28 cellular contexts compared by ENCODE assay signal in genomic region chr3:115655761-115656282, GRCh38. TPM values are rescaled to one million over a fixed set of nuclear protein-coding genes. Genes with fewer than 3 reads are reported as not detected.
DNase-seq lines count a peak whose midpoint lies in the region; ATAC-seq and TF ChIP-seq lines count a peak whose summit lies in the region.
"Had no signal": no experiment of that assay in that cellular context is flagged by ENCODE, and none has a peak within 500 bp of the region (broad histone marks: within the 10 kb centered on the region; RNA-seq: fewer than 3 reads in every experiment).

No MANE protein-coding gene starts in this region.

- peak; percentile 50 for DNase-seq in Daoy (ENCODE audit: low read depth)
- peak; percentile 61 for DNase-seq in RPMI7951 (ENCODE audit: low read depth)
- no peak for DNase-seq in NCI-H2196 (lab: John Stamatoyannopoulos, UW; ENCODE audit: unreplicated experiment)
- no peak for DNase-seq in DMS53 (lab: John Stamatoyannopoulos, UW)
- no peak for DNase-seq in nucleus accumbens (lab: John Stamatoyannopoulos, UW)
- DNase-seq in C1 segment of cervical spinal cord (lab: John Stamatoyannopoulos, UW), result no peak
- DNase-seq: ACHN; activated CD4-positive, alpha-beta T cell treated with anti-CD3 and anti-CD28 coated beads for 48 hours; activated effector memory CD4-positive, alpha-beta T cell treated with anti-CD3 and anti-CD28 coated beads, Interleukin-2, amount 50 U/mL, for 16 hours; activated T-cell treated with anti-CD3 and anti-CD28 coated beads, Interleukin-2, amount 50 U/mL, for 1 hour; CD8-positive, alpha-beta memory T cell; foreskin keratinocyte; heart right ventricle; kidney; NCI-H1417 treated with DMSO at 0.1 percent for 48 hours; NCI-H2029 treated with DMSO at 0.1 percent for 48 hours; NCI-H524 treated with DMSO at 0.1 percent for 48 hours; occipital lobe; right lobe of liver; SHP77; stimulated activated CD8-positive, alpha-beta memory T cell treated with anti-CD3 and anti-CD28 coated beads, Interleukin-4, amount 100 ng/mL, for 48 hours; transverse colon; WERI-Rb-1 had no signal

- H3K36me3 Mint-ChIP-seq in brain, result peaks cover 20% of the 10 kb centered on the region

- H3K4me3 Mint-ChIP-seq in brain, result peak overlapping the region in 4 of 5 experiments; percentile 1 to 40 (median 24)
- H3K4me3 Mint-ChIP-seq: B cell; dendritic cell treated with granulocyte-macrophage colony-stimulating factor and Interleukin-4, amounts not matched to agents 40 ng/mL and 50 ng/mL, for 4 days; T-helper 2 cell treated with Interferon-gamma antibody and Interleukin-4, amounts not matched to agents 5 μg/mL and 100 μg/mL, for 36 hours had no signal

- peak overlapping the region; percentile 43 to 99 (median 65) for H3K27ac Mint-ChIP-seq in brain
- H3K27ac Mint-ChIP-seq: B cell; dendritic cell treated with granulocyte-macrophage colony-stimulating factor and Interleukin-4, amounts not matched to agents 40 ng/mL and 50 ng/mL, for 4 days; T-helper 2 cell treated with Interferon-gamma antibody and Interleukin-4, amounts not matched to agents 5 μg/mL and 100 μg/mL, for 36 hours had no signal

- peaks cover 76% of the 10 kb centered on the region for H3K4me1 Mint-ChIP-seq in brain

- no peak for TF ChIP-seq CTCF in brain (conservative IDR thresholded peaks at IDR 0.05)

- H3K9me3 Mint-ChIP-seq in brain, result no peaks in the 10 kb centered on the region
- H3K9me3 Mint-ChIP-seq: CD8-positive, alpha-beta memory T cell; dendritic cell treated with granulocyte-macrophage colony-stimulating factor and Interleukin-4, amounts not matched to agents 40 ng/mL and 50 ng/mL, for 4 days; T-helper 2 cell treated with Interferon-gamma antibody and Interleukin-4, amounts not matched to agents 5 μg/mL and 100 μg/mL, for 36 hours had no signal

- no peaks in the 10 kb centered on the region for H3K27me3 Mint-ChIP-seq in brain
- H3K27me3 Mint-ChIP-seq: B cell had no signal

- ATAC-seq in GM19351 (IDR thresholded peaks at IDR 0.05; ENCODE audit: unreplicated experiment), result peak; percentile 10
- ATAC-seq: foreskin keratinocyte, heart right ventricle, right lobe of liver had no signal

RNA-seq across cellular contexts. Expression of gene GAP43, which starts 32.5 kb away (rescaled TPM):
- total RNA-seq in Daoy (2014; rRNA removed; shearing (Covaris generic)), result 0.06 and 0.12 TPM in 2 replicates
- total RNA-seq in RPMI7951 (2014; rRNA removed; shearing (Covaris generic)), result 0.12 and 0.29 TPM in 2 replicates
- polyA plus RNA-seq in brain (ENCODE audit: insufficient read depth, low read depth, low replicate concordance), result 151 TPM
- total RNA-seq: B cell; CD8-positive, alpha-beta memory T cell; foreskin keratinocyte; right lobe of liver had no signal
- polyA plus RNA-seq: CD8-positive, alpha-beta memory T cell; foreskin keratinocyte had no signal

Comparison
In these comparisons a context has a peak if more than half of its experiments do, and no peak if none do; other contexts are left out.
1. DNase-seq: peak in Daoy (single experiment) and RPMI7951 (single experiment); none in NCI-H2196 (single experiment), DMS53 (single experiment), nucleus accumbens (0 of 56) and C1 segment of cervical spinal cord (0 of 14).